16 cellular contexts compared by ENCODE assay signal in the genomic region with DNA sequence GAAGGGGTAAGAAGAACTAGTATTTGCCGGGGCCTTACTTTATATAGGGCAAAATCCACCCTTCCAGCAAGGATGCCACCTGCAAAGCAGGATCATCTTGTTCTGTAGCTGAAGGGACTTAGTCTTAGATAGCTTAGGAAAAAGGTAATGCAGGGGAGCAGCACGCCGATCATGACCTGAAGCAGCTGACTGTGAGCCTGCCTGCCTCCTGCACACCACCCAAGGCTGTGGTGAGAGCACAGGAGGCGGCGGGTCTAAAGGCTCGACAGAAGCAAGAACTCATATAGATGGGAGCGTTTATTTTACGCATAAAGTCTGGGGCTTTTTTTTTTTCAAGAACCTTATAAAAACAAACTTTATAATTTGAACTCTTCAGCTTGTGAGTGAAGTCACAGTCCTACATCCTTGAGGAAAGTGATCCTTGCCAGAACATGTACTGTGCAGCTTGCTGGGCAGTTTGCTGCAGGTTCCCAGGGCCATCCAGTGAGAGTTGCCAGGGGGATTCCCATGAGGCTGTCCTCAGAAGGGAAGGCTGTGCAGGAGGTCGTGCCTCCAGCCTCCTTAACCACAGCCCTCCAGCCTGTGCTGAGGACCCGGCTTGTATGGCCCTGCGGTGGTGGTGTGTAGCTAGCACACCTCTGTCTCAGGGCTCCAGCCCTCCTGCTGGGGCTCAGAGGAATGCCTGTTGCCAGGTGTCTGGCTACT.
A peak's percentile ranks its signal among the peaks of the same experiment; 100 is the strongest.
DNase-seq lines count a peak whose midpoint lies in the region; ATAC-seq, FAIRE-seq and TF ChIP-seq lines count a peak whose summit lies in the region.
"Had no signal": no experiment of that assay in that cellular context is flagged by ENCODE, and none has a peak within 500 bp of the region (broad histone marks: within the 10 kb centered on the region; RNA-seq: fewer than 3 reads in every experiment).

No MANE protein-coding gene starts in this region.

- no peak overlapping the region for H3K9ac ChIP-seq in muscle layer of colon (ENCODE audit: low read length)

- H3K27ac Mint-ChIP-seq in activated naive CD4-positive, alpha-beta T cell treated with anti-CD3 and anti-CD28 coated beads, Interleukin-2, amount 50 U/mL, for 72 hours, result peak overlapping the region; percentile 7 to 46
- H3K27ac Mint-ChIP-seq in activated naive CD4-positive, alpha-beta T cell treated with anti-CD3 and anti-CD28 coated beads, Interleukin-2, amount 10 ng/mL, durations not matched to agents 7 days and 5 days, result no peak overlapping the region

- H3K36me3 Mint-ChIP-seq in activated naive CD4-positive, alpha-beta T cell treated with anti-CD3 and anti-CD28 coated beads, Interleukin-2, amount 50 U/mL, for 72 hours, result peaks cover 0 to under 1% of the 10 kb centered on the region in 2 donors
- peaks cover 35% of the 10 kb centered on the region for H3K36me3 Mint-ChIP-seq in activated naive CD4-positive, alpha-beta T cell treated with anti-CD3 and anti-CD28 coated beads, Interleukin-2, amount 10 ng/mL, durations not matched to agents 7 days and 5 days

- CTCF ChIA-PET in activated naive CD4-positive, alpha-beta T cell treated with anti-CD3 and anti-CD28 coated beads, Interleukin-2, amount 10 ng/mL, durations not matched to agents 7 days and 5 days (lab: Charles Lee), result no interaction called here

- H3K27ac ChIP-seq in brain microvascular endothelial cell (peak overlapping the region; percentile 89), muscle layer of colon (ENCODE audit: low read depth, low read length) (peak overlapping the region; percentile 56), suprapubic skin (peak overlapping the region; percentile 72), small intestine (ENCODE audit: low read depth in 1 of 2, low read length in 1 of 2) (no peak overlapping the region)
- H3K27ac ChIP-seq: A549 had no signal

- no peak for TF ChIP-seq EP300 in suprapubic skin (IDR thresholded peaks at IDR 0.05)

- peaks cover 10% of the 10 kb centered on the region for H3K4me1 Mint-ChIP-seq in activated naive CD4-positive, alpha-beta T cell treated with anti-CD3 and anti-CD28 coated beads, Interleukin-2, amount 10 ng/mL, durations not matched to agents 7 days and 5 days

- H3K9me3 ChIP-seq in muscle layer of colon (ENCODE audit: low read length) (no peaks in the 10 kb centered on the region), suprapubic skin (no peaks in the 10 kb centered on the region), small intestine (ENCODE audit: control insufficient read depth, low read depth) (no peaks in the 10 kb centered on the region)
- H3K9me3 ChIP-seq: A549, ascending aorta, upper lobe of left lung had no signal

- 94% methylated on average over 11 of the region's 11 CpGs for WGBS in suprapubic skin
- 86 to 90% (median 89%) methylated on average over 11 of the region's 11 CpGs for WGBS in small intestine, 3 donors

- H3K9me3 Mint-ChIP-seq in activated naive CD4-positive, alpha-beta T cell treated with anti-CD3 and anti-CD28 coated beads, Interleukin-2, amount 50 U/mL, for 72 hours, result no peaks in the 10 kb centered on the region
- no peaks in the 10 kb centered on the region for H3K9me3 Mint-ChIP-seq in activated naive CD4-positive, alpha-beta T cell treated with anti-CD3 and anti-CD28 coated beads, Interleukin-2, amount 10 ng/mL, durations not matched to agents 7 days and 5 days

- in situ Hi-C loops in brain microvascular endothelial cell (cut with HindIII; ENCODE audit: low pct_ligation_motif_present, low sequenced_read_pairs), result no loop called here

- H3K4me1 ChIP-seq in muscle layer of colon (ENCODE audit: insufficient read depth, low read length) (peaks cover 94% of the 10 kb centered on the region), suprapubic skin (peaks cover 47% of the 10 kb centered on the region), small intestine (ENCODE audit: control insufficient read depth in 2 of 2, insufficient read depth in 1 of 2, low read depth in 1 of 2, low read length in 1 of 2) (no peaks in the 10 kb centered on the region)
- H3K4me1 ChIP-seq: A549 had no signal

- H3K4me3 ChIP-seq in brain microvascular endothelial cell (ENCODE audit: low read depth, low read length), result no peak overlapping the region
- no peak overlapping the region for H3K4me3 ChIP-seq in muscle layer of colon (ENCODE audit: low read depth in 1 of 2, low read length in 2 of 2)
- no peak overlapping the region for H3K4me3 ChIP-seq in suprapubic skin
- H3K4me3 ChIP-seq in small intestine (ENCODE audit: low read depth in 1 of 2, low read length in 2 of 2), result no peak overlapping the region
- H3K4me3 ChIP-seq: A549, ascending aorta, upper lobe of left lung had no signal

- ATAC-seq in activated naive CD4-positive, alpha-beta T cell treated with anti-CD3 and anti-CD28 coated beads, Interleukin-2, amount 50 U/mL, for 72 hours, result peak in 1 of 2 donors; percentile 14
- no peak for ATAC-seq in HG02938 (IDR thresholded peaks at IDR 0.05; ENCODE audit: unreplicated experiment)

- H3K4me3 Mint-ChIP-seq in activated naive CD4-positive, alpha-beta T cell treated with anti-CD3 and anti-CD28 coated beads, Interleukin-2, amount 10 ng/mL, durations not matched to agents 7 days and 5 days, result no peak overlapping the region

- no peaks in the 10 kb centered on the region for H3K27me3 Mint-ChIP-seq in activated naive CD4-positive, alpha-beta T cell treated with anti-CD3 and anti-CD28 coated beads, Interleukin-2, amount 10 ng/mL, durations not matched to agents 7 days and 5 days

- H3K36me3 ChIP-seq in brain microvascular endothelial cell (replicated peaks) (no peaks in the 10 kb centered on the region), muscle layer of colon (ENCODE audit: insufficient read depth, low read length) (no peaks in the 10 kb centered on the region), suprapubic skin (no peaks in the 10 kb centered on the region), small intestine (ENCODE audit: control insufficient read depth in 2 of 2, insufficient read depth in 2 of 2, low read length in 2 of 2) (no peaks in the 10 kb centered on the region)
- H3K36me3 ChIP-seq: ascending aorta, upper lobe of left lung had no signal

- no peaks in the 10 kb centered on the region for H3K27me3 ChIP-seq in brain microvascular endothelial cell (replicated peaks)
- no peaks in the 10 kb centered on the region for H3K27me3 ChIP-seq in muscle layer of colon (ENCODE audit: control insufficient read depth in 1 of 2, insufficient read depth in 2 of 2, low read length in 2 of 2)
- no peaks in the 10 kb centered on the region for H3K27me3 ChIP-seq in suprapubic skin
- H3K27me3 ChIP-seq in small intestine (ENCODE audit: control insufficient read depth in 2 of 2, insufficient read depth in 2 of 2, low read length in 2 of 2), result no peaks in the 10 kb centered on the region
- H3K27me3 ChIP-seq: ascending aorta, upper lobe of left lung had no signal

- TF ChIP-seq CTCF in brain microvascular endothelial cell (IDR thresholded peaks at IDR 0.05; ENCODE audit: low read depth, low read length, missing control alignments), result no peak
- TF ChIP-seq CTCF in suprapubic skin (IDR thresholded peaks at IDR 0.05), result no peak

- no peak for DNase-seq in activated naive CD4-positive, alpha-beta T cell treated with anti-CD3 and anti-CD28 coated beads, Interleukin-2, amount 50 U/mL, for 72 hours (ENCODE audit: low spot score in 2 of 2)
- DNase-seq in activated naive CD4-positive, alpha-beta T cell treated with anti-CD3 and anti-CD28 coated beads, Interleukin-2, amount 10 ng/mL, durations not matched to agents 7 days and 5 days, result no peak
- DNase-seq in brain microvascular endothelial cell, result no peak
- DNase-seq in suprapubic skin (ENCODE audit: low spot score in 2 of 2), result no peak
- no peak for DNase-seq in small intestine
- DNase-seq in foreskin melanocyte, result no peak
- DNase-seq: activated CD8-positive, alpha-beta memory T cell treated with anti-CD3 and anti-CD28 coated beads, Interleukin-2, amount 50 U/mL, for 48 hours; Karpas-422; NCI-H187; NCI-H82; stimulated activated CD4-positive, alpha-beta T cell treated with anti-CD3 and anti-CD28 coated beads, Interleukin-12 subunit alpha, Interleukin-12 subunit beta, amount 100 ng/mL, for 4 hours had no signal

- FAIRE-seq in small intestine (lab: Jason Lieb, UNC), result no peak
- FAIRE-seq: A549 had no signal

- TF ChIP-seq POLR2A in suprapubic skin (IDR thresholded peaks at IDR 0.05), result no peak

Comparison
In these comparisons a context has a peak if more than half of its experiments do, and no peak if none do; other contexts are left out.
1. H3K27ac ChIP-seq: peak in brain microvascular endothelial cell (single experiment), muscle layer of colon (single experiment) and suprapubic skin (single experiment); none in small intestine (0 of 2).